ENCODE assay signal across 29 cellular contexts in the genomic region with DNA sequence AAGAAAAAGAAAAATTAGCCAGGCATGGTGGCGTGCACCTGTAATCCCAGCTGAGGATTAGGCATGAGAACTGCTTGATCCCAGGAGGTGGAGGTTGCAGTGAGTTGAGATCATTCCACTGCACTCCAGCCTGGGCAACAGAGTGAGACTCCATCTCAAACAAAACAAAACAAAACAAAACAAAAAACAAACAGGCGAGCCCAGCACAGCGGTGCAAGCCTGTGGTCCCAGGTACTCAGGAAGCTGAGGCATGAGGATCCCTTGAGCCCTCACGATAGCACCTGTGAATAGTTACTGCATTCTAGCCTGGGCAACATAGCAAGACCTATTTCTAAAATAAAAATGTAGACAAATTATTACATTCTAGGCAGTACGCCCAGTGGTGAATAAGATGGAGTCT.
"Had no signal": no experiment of that assay in that cellular context is flagged by ENCODE, and none has a peak within 500 bp of the region (broad histone marks: within the 10 kb centered on the region; RNA-seq: fewer than 3 reads in every experiment).

No MANE protein-coding gene starts in this region.

- H3K4me3 ChIP-seq: left lung, lower lobe of right lung, mucosa of descending colon, pancreas, prostate gland, skin epidermis, suprapubic skin, thoracic aorta, tibial artery, upper lobe of right lung had no signal

- H3K4me3 Mint-ChIP-seq: immature natural killer cell; naive thymus-derived CD4-positive, alpha-beta T cell; natural killer cell treated with Interleukin-12 subunit alpha and Interleukin-12 subunit beta and Interleukin-15 and Interleukin-18, amount 100 ng/mL, for 72 hours; stimulated activated effector memory CD8-positive, alpha-beta T cell treated with anti-CD3 and anti-CD28 coated beads, Interleukin-12 subunit alpha, Interleukin-12 subunit beta, amount 100 ng/mL, for 72 hours; stimulated activated naive CD8-positive, alpha-beta T cell treated with anti-CD3 and anti-CD28 coated beads, Interleukin-15, Interleukin-2, amounts not matched to agents 100 ng/mL and 50 ng/mL, for 24 hours had no signal

- H3K36me3 Mint-ChIP-seq: immature natural killer cell had no signal

- H3K36me3 ChIP-seq: left lung, lower lobe of right lung, pancreas, prostate gland, suprapubic skin, thoracic aorta, tibial artery, upper lobe of right lung had no signal

- H3K27me3 Mint-ChIP-seq: natural killer cell treated with Interleukin-12 subunit alpha and Interleukin-12 subunit beta and Interleukin-15 and Interleukin-18, amount 100 ng/mL, for 72 hours; stimulated activated naive CD8-positive, alpha-beta T cell treated with anti-CD3 and anti-CD28 coated beads, Interleukin-15, Interleukin-2, amounts not matched to agents 100 ng/mL and 50 ng/mL, for 24 hours had no signal

- ATAC-seq: left colon; left lung; lower lobe of right lung; mucosa of descending colon; naive thymus-derived CD4-positive, alpha-beta T cell; natural killer cell treated with Interleukin-12 subunit alpha and Interleukin-12 subunit beta and Interleukin-15 and Interleukin-18, amount 100 ng/mL, for 72 hours; pancreas; right cardiac atrium; sciatic nerve; stimulated activated effector memory CD8-positive, alpha-beta T cell treated with anti-CD3 and anti-CD28 coated beads, Interleukin-12 subunit alpha, Interleukin-12 subunit beta, amount 100 ng/mL, for 72 hours; upper lobe of right lung had no signal

- H3K27me3 ChIP-seq: left lung, pancreas, suprapubic skin, upper lobe of right lung had no signal

- H3K4me1 ChIP-seq: prostate gland had no signal

- H3K9me3 ChIP-seq: left lung, lower lobe of right lung, mucosa of descending colon, pancreas, prostate gland, suprapubic skin, thoracic aorta, tibial artery, upper lobe of right lung had no signal

- H3K27ac Mint-ChIP-seq: immature natural killer cell; naive thymus-derived CD4-positive, alpha-beta T cell; natural killer cell treated with Interleukin-12 subunit alpha and Interleukin-12 subunit beta and Interleukin-15 and Interleukin-18, amount 100 ng/mL, for 72 hours; stimulated activated effector memory CD8-positive, alpha-beta T cell treated with anti-CD3 and anti-CD28 coated beads, Interleukin-12 subunit alpha, Interleukin-12 subunit beta, amount 100 ng/mL, for 72 hours; stimulated activated naive CD8-positive, alpha-beta T cell treated with anti-CD3 and anti-CD28 coated beads, Interleukin-15, Interleukin-2, amounts not matched to agents 100 ng/mL and 50 ng/mL, for 24 hours had no signal

- H3K27ac ChIP-seq: pancreas, prostate gland, suprapubic skin, thoracic aorta, tibial artery, upper lobe of right lung had no signal

- DNase-seq: hypothalamus; immature natural killer cell; kidney; left colon; left lung; lower lobe of right lung; mammary epithelial cell; mesendoderm; midbrain; mucosa of descending colon; naive thymus-derived CD4-positive, alpha-beta T cell; nucleus accumbens; pancreas; posterior cingulate gyrus; retina; right cardiac atrium; stimulated activated CD4-positive, alpha-beta T cell treated with anti-CD3 and anti-CD28 coated beads, Interleukin-4, amount 100 ng/mL, for 24 hours; stimulated activated naive CD4-positive, alpha-beta T cell; tibial artery; trophoblast cell; upper lobe of right lung had no signal

- H3K9me3 Mint-ChIP-seq: immature natural killer cell; natural killer cell treated with Interleukin-12 subunit alpha and Interleukin-12 subunit beta and Interleukin-15 and Interleukin-18, amount 100 ng/mL, for 72 hours; stimulated activated effector memory CD8-positive, alpha-beta T cell treated with anti-CD3 and anti-CD28 coated beads, Interleukin-12 subunit alpha, Interleukin-12 subunit beta, amount 100 ng/mL, for 72 hours; stimulated activated naive CD8-positive, alpha-beta T cell treated with anti-CD3 and anti-CD28 coated beads, Interleukin-15, Interleukin-2, amounts not matched to agents 100 ng/mL and 50 ng/mL, for 24 hours had no signal
